30 cellular contexts compared by ENCODE assay signal in genomic region chr1:203049077-203049476, GRCh38. TPM values are rescaled to one million over a fixed set of nuclear protein-coding genes. Genes with fewer than 3 reads are reported as not detected.
"Had no signal": no experiment of that assay in that cellular context is flagged by ENCODE, and none has a peak within 500 bp of the region (broad histone marks: within the 10 kb centered on the region; RNA-seq: fewer than 3 reads in every experiment).

No MANE protein-coding gene starts in this region.

- H3K4me1 Mint-ChIP-seq: activated naive CD4-positive, alpha-beta T cell treated with anti-CD3 and anti-CD28 coated beads, Interleukin-2, amount 50 U/mL, for 24 hours; activated naive CD8-positive, alpha-beta T cell treated with anti-CD3 and anti-CD28 coated beads for 36 hours; activated naive CD8-positive, alpha-beta T cell treated with anti-CD3 and anti-CD28 coated beads, Interleukin-2, amount 50 U/mL, for 24 hours had no signal

- H3K4me3 ChIP-seq: adrenal gland, body of pancreas, esophagus muscularis mucosa, gastrocnemius medialis, heart left ventricle had no signal

- H3K27me3 ChIP-seq: esophagus muscularis mucosa, gastrocnemius medialis, heart left ventricle had no signal

- H3K36me3 ChIP-seq: adrenal gland had no signal

- H3K27ac Mint-ChIP-seq: activated CD4-positive, alpha-beta memory T cell treated with anti-CD3 and anti-CD28 coated beads, Interleukin-2, amount 10 ng/mL, durations not matched to agents 7 days and 5 days; activated CD4-positive, alpha-beta T cell treated with anti-CD3 and anti-CD28 coated beads, Interleukin-2, amount 10 ng/mL, durations not matched to agents 7 days and 5 days; activated naive CD4-positive, alpha-beta T cell treated with anti-CD3 and anti-CD28 coated beads for 36 hours; activated naive CD4-positive, alpha-beta T cell treated with anti-CD3 and anti-CD28 coated beads, Interleukin-2, amount 50 U/mL, for 24 hours; activated naive CD8-positive, alpha-beta T cell treated with anti-CD3 and anti-CD28 coated beads for 36 hours; activated naive CD8-positive, alpha-beta T cell treated with anti-CD3 and anti-CD28 coated beads, Interleukin-2, amount 50 U/mL, for 24 hours; activated T-helper 17 cell treated with anti-CD3 and anti-CD28 coated beads, Interleukin-2, amount 50 U/mL, for 72 hours; effector memory CD8-positive, alpha-beta T cell had no signal

- H3K9me3 Mint-ChIP-seq: activated CD4-positive, alpha-beta memory T cell treated with anti-CD3 and anti-CD28 coated beads, Interleukin-2, amount 10 ng/mL, durations not matched to agents 7 days and 5 days; activated CD4-positive, alpha-beta T cell treated with anti-CD3 and anti-CD28 coated beads, Interleukin-2, amount 10 ng/mL, durations not matched to agents 7 days and 5 days; activated naive CD4-positive, alpha-beta T cell treated with anti-CD3 and anti-CD28 coated beads for 36 hours; activated naive CD4-positive, alpha-beta T cell treated with anti-CD3 and anti-CD28 coated beads, Interleukin-2, amount 50 U/mL, for 24 hours; activated naive CD8-positive, alpha-beta T cell treated with anti-CD3 and anti-CD28 coated beads for 36 hours; activated naive CD8-positive, alpha-beta T cell treated with anti-CD3 and anti-CD28 coated beads, Interleukin-2, amount 50 U/mL, for 24 hours; activated T-cell treated with anti-CD3 and anti-CD28 coated beads, Interleukin-2, amount 50 U/mL, for 4 hours; activated T-helper 17 cell treated with anti-CD3 and anti-CD28 coated beads, Interleukin-2, amount 50 U/mL, for 72 hours; effector memory CD8-positive, alpha-beta T cell had no signal

- H3K36me3 Mint-ChIP-seq: activated naive CD4-positive, alpha-beta T cell treated with anti-CD3 and anti-CD28 coated beads, Interleukin-2, amount 50 U/mL, for 24 hours had no signal

- ATAC-seq: activated naive CD8-positive, alpha-beta T cell treated with anti-CD3 and anti-CD28 coated beads, Interleukin-2, amount 50 U/mL, for 24 hours; activated T-cell treated with anti-CD3 and anti-CD28 coated beads, Interleukin-2, amount 50 U/mL, for 4 hours; activated T-helper 17 cell treated with anti-CD3 and anti-CD28 coated beads, Interleukin-2, amount 50 U/mL, for 72 hours; body of pancreas; effector memory CD8-positive, alpha-beta T cell; gastrocnemius medialis had no signal

- FAIRE-seq: colon had no signal

- H3K4me1 ChIP-seq: body of pancreas had no signal

- H3K9me3 ChIP-seq: adrenal gland, body of pancreas, esophagus muscularis mucosa, gastrocnemius medialis, heart left ventricle had no signal

- H3K27ac ChIP-seq: adrenal gland, body of pancreas, esophagus muscularis mucosa, foreskin keratinocyte, gastrocnemius medialis, heart left ventricle had no signal

- H3K27me3 Mint-ChIP-seq: activated CD4-positive, alpha-beta T cell treated with anti-CD3 and anti-CD28 coated beads, Interleukin-2, amount 10 ng/mL, durations not matched to agents 7 days and 5 days; activated naive CD4-positive, alpha-beta T cell treated with anti-CD3 and anti-CD28 coated beads, Interleukin-2, amount 50 U/mL, for 24 hours; activated naive CD8-positive, alpha-beta T cell treated with anti-CD3 and anti-CD28 coated beads for 36 hours had no signal

- H3K4me3 Mint-ChIP-seq: activated CD4-positive, alpha-beta memory T cell treated with anti-CD3 and anti-CD28 coated beads, Interleukin-2, amount 10 ng/mL, durations not matched to agents 7 days and 5 days; activated CD4-positive, alpha-beta T cell treated with anti-CD3 and anti-CD28 coated beads, Interleukin-2, amount 10 ng/mL, durations not matched to agents 7 days and 5 days; activated naive CD4-positive, alpha-beta T cell treated with anti-CD3 and anti-CD28 coated beads for 36 hours; activated naive CD4-positive, alpha-beta T cell treated with anti-CD3 and anti-CD28 coated beads, Interleukin-2, amount 50 U/mL, for 24 hours; activated naive CD8-positive, alpha-beta T cell treated with anti-CD3 and anti-CD28 coated beads for 36 hours; activated naive CD8-positive, alpha-beta T cell treated with anti-CD3 and anti-CD28 coated beads, Interleukin-2, amount 50 U/mL, for 24 hours; activated T-cell treated with anti-CD3 and anti-CD28 coated beads, Interleukin-2, amount 50 U/mL, for 4 hours; activated T-helper 17 cell treated with anti-CD3 and anti-CD28 coated beads, Interleukin-2, amount 50 U/mL, for 72 hours; effector memory CD8-positive, alpha-beta T cell had no signal

- DNase-seq: activated CD4-positive, alpha-beta memory T cell treated with anti-CD3 and anti-CD28 coated beads, Interleukin-2, amount 10 ng/mL, durations not matched to agents 7 days and 5 days; activated CD4-positive, alpha-beta T cell treated with anti-CD3 and anti-CD28 coated beads for 1 hour; activated CD4-positive, alpha-beta T cell treated with anti-CD3 and anti-CD28 coated beads for 4 hours; activated CD4-positive, alpha-beta T cell treated with anti-CD3 and anti-CD28 coated beads, Interleukin-2, amount 10 ng/mL, durations not matched to agents 7 days and 5 days; activated CD4-positive, alpha-beta T cell treated with anti-CD3 and anti-CD28 coated beads, Interleukin-2, amount 50 U/mL, for 4 hours; activated CD8-positive, alpha-beta memory T cell treated with anti-CD3 and anti-CD28 coated beads for 24 hours; activated effector memory CD4-positive, alpha-beta T cell treated with Interleukin-2 at 50 U/mL for 16 hours; activated gamma-delta T cell treated with Interleukin-2 at 50 U/mL for 16 hours; activated naive CD4-positive, alpha-beta T cell treated with anti-CD3 and anti-CD28 coated beads for 36 hours; activated naive CD8-positive, alpha-beta T cell treated with anti-CD3 and anti-CD28 coated beads for 36 hours; activated naive CD8-positive, alpha-beta T cell treated with anti-CD3 and anti-CD28 coated beads, Interleukin-2, amount 50 U/mL, for 24 hours; activated T-cell treated with anti-CD3 and anti-CD28 coated beads, Interleukin-2, amount 50 U/mL, for 4 hours; adrenal gland; amygdala; body of pancreas; cortex of kidney; effector CD4-positive, alpha-beta T cell; effector memory CD8-positive, alpha-beta T cell; erythroblast; gastrocnemius medialis; heart left ventricle; T-helper 2 cell had no signal

RNA-seq across cellular contexts. Expression of gene PPFIA4, which starts 22.8 kb away (rescaled TPM):
- total RNA-seq: body of pancreas had no signal

RNA-seq across cellular contexts. Expression of gene MYOG, which starts 36.7 kb away (rescaled TPM):
- total RNA-seq: activated CD4-positive, alpha-beta memory T cell treated with anti-CD3 and anti-CD28 coated beads, Interleukin-2, amount 10 ng/mL, durations not matched to agents 7 days and 5 days; activated CD4-positive, alpha-beta T cell treated with anti-CD3 and anti-CD28 coated beads, Interleukin-2, amount 10 ng/mL, durations not matched to agents 7 days and 5 days; activated naive CD4-positive, alpha-beta T cell treated with anti-CD3 and anti-CD28 coated beads for 36 hours; activated naive CD8-positive, alpha-beta T cell treated with anti-CD3 and anti-CD28 coated beads for 36 hours; activated T-cell treated with anti-CD3 and anti-CD28 coated beads, Interleukin-2, amount 50 U/mL, for 4 hours; activated T-helper 17 cell treated with anti-CD3 and anti-CD28 coated beads, Interleukin-2, amount 50 U/mL, for 72 hours; adrenal gland; aorta; body of pancreas; chondrocyte; dermis blood vessel endothelial cell; esophagus muscularis mucosa; foreskin keratinocyte; heart left ventricle had no signal
- polyA plus RNA-seq: adrenal gland, aorta, foreskin keratinocyte, heart left ventricle had no signal
